Comparison of ENCODE assay signal across 23 cellular contexts in the genomic region with DNA sequence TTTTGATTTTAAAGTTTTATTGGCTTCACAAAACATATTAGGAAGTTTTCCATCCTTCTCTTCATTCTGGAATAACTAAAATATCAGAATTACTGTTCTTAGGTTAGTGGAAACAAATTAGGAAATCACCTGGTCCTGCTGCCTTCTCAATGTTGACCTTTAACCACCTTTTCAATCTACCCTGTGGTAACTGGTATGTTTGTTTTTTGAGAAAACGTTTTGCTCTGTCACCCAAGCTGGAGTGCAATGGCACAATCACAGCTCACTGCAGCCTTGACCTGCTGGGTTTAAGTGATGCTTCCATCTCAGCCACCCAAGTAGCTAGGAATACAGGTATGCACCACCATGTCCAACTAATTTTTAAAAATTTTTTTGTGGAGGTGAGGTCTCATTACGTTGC.
"Had no signal": no experiment of that assay in that cellular context is flagged by ENCODE, and none has a peak within 500 bp of the region (broad histone marks: within the 10 kb centered on the region; RNA-seq: fewer than 3 reads in every experiment).

No MANE protein-coding gene starts in this region.

- H3K4me3 ChIP-seq: esophagus muscularis mucosa, gastrocnemius medialis, heart right ventricle, left lung, lower lobe of right lung, ovary, right atrium auricular region, suprapubic skin, thyroid gland, uterus had no signal

- H3K36me3 Mint-ChIP-seq: natural killer cell, type B pancreatic cell had no signal

- DNase-seq: effector memory CD4-positive, alpha-beta T cell; gastrocnemius medialis; heart right ventricle; hypothalamus; left lung; lower lobe of right lung; natural killer cell; ovary; small intestine; stimulated activated CD4-positive, alpha-beta T cell treated with anti-CD3 and anti-CD28 coated beads, Interleukin-2, amount 100 ng/mL, for 48 hours; stimulated activated naive CD4-positive, alpha-beta T cell treated with Interleukin-2 at 50 U/mL for 16 hours; thyroid gland; uterus had no signal

- H3K9me3 ChIP-seq: esophagus muscularis mucosa, gastrocnemius medialis, heart right ventricle, left lung, lower lobe of right lung, ovary, right atrium auricular region, suprapubic skin, thyroid gland, uterus had no signal

- H3K4me3 Mint-ChIP-seq: memory B cell, mesothelial cell of epicardium, natural killer cell, neural crest cell, type B pancreatic cell had no signal

- H3K36me3 ChIP-seq: left lung, lower lobe of right lung, ovary, thyroid gland, uterus had no signal

- H3K27me3 Mint-ChIP-seq: memory B cell, type B pancreatic cell had no signal

- H3K4me1 Mint-ChIP-seq: memory B cell, mesothelial cell of epicardium, natural killer cell, neural crest cell had no signal

- H3K27ac Mint-ChIP-seq: memory B cell, mesothelial cell of epicardium, natural killer cell, type B pancreatic cell had no signal

- FAIRE-seq: endometrium, islet of Langerhans, small intestine had no signal

- H3K27ac ChIP-seq: epithelial cell of prostate, esophagus muscularis mucosa, gastrocnemius medialis, heart right ventricle, left lung, lower lobe of right lung, ovary, right atrium auricular region, suprapubic skin, thyroid gland, uterus had no signal

- H3K27me3 ChIP-seq: esophagus muscularis mucosa, gastrocnemius medialis, heart right ventricle, left lung, ovary, right atrium auricular region, suprapubic skin, thyroid gland, uterus had no signal

- H3K9me3 Mint-ChIP-seq: natural killer cell, type B pancreatic cell had no signal

- ATAC-seq: gastrocnemius medialis, heart right ventricle, left lung, lower lobe of right lung, natural killer cell had no signal

- H3K4me1 ChIP-seq: esophagus muscularis mucosa, gastrocnemius medialis, heart right ventricle, left lung, lower lobe of right lung, right atrium auricular region, suprapubic skin, thyroid gland, uterus had no signal
